Comparison of ENCODE assay signal across 9 cellular contexts in genomic region chrX:131778269-131779218, GRCh38.
DNase-seq lines count a peak whose midpoint lies in the region; ATAC-seq and TF ChIP-seq lines count a peak whose summit lies in the region.
"Had no signal": no experiment of that assay in that cellular context is flagged by ENCODE, and none has a peak within 500 bp of the region (broad histone marks: within the 10 kb centered on the region; RNA-seq: fewer than 3 reads in every experiment).

No MANE protein-coding gene starts in this region.

- POLR2A ChIA-PET in CD4-positive, alpha-beta memory T cell (lab: Charles Lee; ENCODE audit: partially characterized antibody): no interaction called here

- H3K4me1 ChIP-seq in CD4-positive, alpha-beta memory T cell (ENCODE audit: insufficient read depth, low read length): no peaks in the 10 kb centered on the region

- peak in 4 of 5 donors; percentile 80 to 83 (median 82) for DNase-seq in CD4-positive, alpha-beta memory T cell
- peak; percentile 70 for DNase-seq in WERI-Rb-1
- peak; percentile 90 for DNase-seq in mucosa of gallbladder (ENCODE audit: low spot score)
- no peak for DNase-seq in Calu3
- no peak for DNase-seq in NCI-H748 (lab: John Stamatoyannopoulos, UW; ENCODE audit: unreplicated experiment)
- no peak for DNase-seq in NCI-H2107 treated with DMSO at 0.1 percent for 48 hours (lab: John Stamatoyannopoulos, UW; ENCODE audit: unreplicated experiment)
- no peak for DNase-seq in GM19238 (ENCODE audit: insufficient read length, low spot score)
- DNase-seq: tibial artery had no signal

- H3K4me3 Mint-ChIP-seq in CD4-positive, alpha-beta memory T cell: peak overlapping the region in 6 of 8 donors; percentile 91 to 96 (median 94)
- no peak overlapping the region for H3K4me3 Mint-ChIP-seq in Calu3 (ENCODE audit: low read depth, unreplicated experiment)

- H3K27ac Mint-ChIP-seq in CD4-positive, alpha-beta memory T cell: peak overlapping the region in 6 of 7 donors; percentile 53 to 93 (median 90)
- H3K27ac Mint-ChIP-seq in Calu3 (ENCODE audit: unreplicated experiment): no peak overlapping the region

- no peaks in the 10 kb centered on the region for H3K27me3 ChIP-seq in CD4-positive, alpha-beta memory T cell (ENCODE audit: insufficient read depth, low read length)
- H3K27me3 ChIP-seq in WERI-Rb-1 (ENCODE audit: insufficient read depth, low read depth, severe bottlenecking): no peaks in the 10 kb centered on the region
- H3K27me3 ChIP-seq: tibial artery had no signal

- no peaks in the 10 kb centered on the region for H3K9me3 ChIP-seq in CD4-positive, alpha-beta memory T cell (ENCODE audit: control insufficient read depth in 1 of 2, low read length in 2 of 2)
- H3K9me3 ChIP-seq in WERI-Rb-1 (ENCODE audit: severe bottlenecking): no peaks in the 10 kb centered on the region
- H3K9me3 ChIP-seq: tibial artery had no signal

- no peaks in the 10 kb centered on the region for H3K9me3 Mint-ChIP-seq in CD4-positive, alpha-beta memory T cell
- peaks cover 2% of the 10 kb centered on the region for H3K9me3 Mint-ChIP-seq in Calu3 (ENCODE audit: low read depth, unreplicated experiment)

- no TSS peak for BruUV-seq in Calu3 (replicated peaks; lab: Mats Ljungman, UMichigan)

- intact Hi-C loops in CD4-positive, alpha-beta memory T cell (cut with micrococcal nuclease): no loop called here
- intact Hi-C loops in Calu3 (cut with micrococcal nuclease; ENCODE audit: unreplicated experiment): no loop called here

- TF ChIP-seq CTCF in WERI-Rb-1 (IDR thresholded peaks at IDR 0.05; ENCODE audit: low read depth, low read length) (0 out of 2 replicates have a peak, but pooled peaks have one; percentile 26), Calu3 (IDR thresholded peaks at IDR 0.05; ENCODE audit: unreplicated experiment) (no peak)

- no peak overlapping the region for H3K27ac ChIP-seq in CD4-positive, alpha-beta memory T cell (ENCODE audit: low read depth, low read length)
- peak overlapping the region; percentile 86 for H3K27ac ChIP-seq in WERI-Rb-1
- H3K27ac ChIP-seq: tibial artery had no signal

- no peaks in the 10 kb centered on the region for H3K36me3 ChIP-seq in CD4-positive, alpha-beta memory T cell (ENCODE audit: insufficient read depth, low read length)
- peaks cover 12% of the 10 kb centered on the region; the same call in 1 of the 2 replicates for H3K36me3 ChIP-seq in WERI-Rb-1
- H3K36me3 ChIP-seq: tibial artery had no signal

- peaks cover 0 to 18% (median 3%) of the 10 kb centered on the region in 4 donors for H3K4me1 Mint-ChIP-seq in CD4-positive, alpha-beta memory T cell
- H3K4me1 Mint-ChIP-seq in Calu3 (ENCODE audit: low read depth, unreplicated experiment): peaks cover 1% of the 10 kb centered on the region

- no peaks in the 10 kb centered on the region for H3K36me3 Mint-ChIP-seq in CD4-positive, alpha-beta memory T cell
- no peaks in the 10 kb centered on the region for H3K36me3 Mint-ChIP-seq in Calu3 (ENCODE audit: insufficient read depth, unreplicated experiment)

- no peaks in the 10 kb centered on the region for H3K27me3 Mint-ChIP-seq in CD4-positive, alpha-beta memory T cell
- no peaks in the 10 kb centered on the region for H3K27me3 Mint-ChIP-seq in Calu3 (ENCODE audit: unreplicated experiment)

- CTCF ChIA-PET in CD4-positive, alpha-beta memory T cell (lab: Charles Lee; ENCODE audit: partially characterized antibody): no interaction called here
- CTCF ChIA-PET in Calu3 (lab: Charles Lee): no interaction called here

- H3K4me3 ChIP-seq in CD4-positive, alpha-beta memory T cell (ENCODE audit: low read length in 2 of 2): no peak overlapping the region
- peak overlapping the region; percentile 39 for H3K4me3 ChIP-seq in WERI-Rb-1 (ENCODE audit: low read depth, low read length)
- H3K4me3 ChIP-seq: tibial artery had no signal

- ATAC-seq in HG02571 (IDR thresholded peaks at IDR 0.05; ENCODE audit: unreplicated experiment): peak; percentile 68

Comparison
In these comparisons a context has a peak if more than half of its experiments do, and no peak if none do; other contexts are left out.
1. DNase-seq: peak in CD4-positive, alpha-beta memory T cell (4 of 5), WERI-Rb-1 (single experiment) and mucosa of gallbladder (single experiment); none in Calu3 (single experiment), NCI-H748 (single experiment), NCI-H2107 treated with DMSO at 0.1 percent for 48 hours (single experiment) and GM19238 (single experiment).